In the genomic region with DNA sequence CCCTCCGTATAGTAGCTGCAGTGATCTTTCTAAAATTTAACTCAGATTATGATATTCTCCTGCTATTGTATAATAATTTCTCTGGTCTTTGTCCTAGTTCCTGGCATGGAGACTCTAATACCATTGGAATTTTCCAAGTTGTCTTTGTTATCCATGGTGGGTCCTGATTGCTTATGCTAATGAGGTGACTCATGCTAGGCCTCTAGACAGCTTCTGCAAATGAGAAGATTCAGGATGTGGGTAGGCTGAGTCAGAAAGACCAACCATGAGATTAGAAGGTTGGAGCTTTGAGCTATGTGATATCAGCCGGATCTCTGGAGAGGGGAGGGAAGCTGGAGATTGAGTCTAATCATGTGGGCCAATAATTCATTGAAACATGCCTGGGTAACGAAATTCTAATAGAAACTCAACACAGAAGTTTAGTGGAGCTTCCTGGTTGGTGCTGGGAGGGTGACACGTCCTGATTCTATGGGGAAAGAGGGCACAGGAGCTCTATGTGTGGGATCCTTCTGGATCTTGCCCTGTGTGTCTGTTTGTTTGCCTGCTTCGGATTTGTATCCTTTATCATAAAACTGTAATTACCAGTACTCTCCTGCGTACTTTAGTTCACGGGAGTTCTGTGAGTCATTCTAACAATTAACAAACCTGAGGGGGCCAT, we compare ENCODE assay signal across 8 cellular contexts.
A peak's percentile ranks its signal among the peaks of the same experiment; 100 is the strongest.
DNase-seq lines count a peak whose midpoint lies in the region; ATAC-seq and TF ChIP-seq lines count a peak whose summit lies in the region.

No MANE protein-coding gene starts in this region.

- peak overlapping the region in 2 of 11 experiments; percentile 5 to 18; a peak in 3 of 22 replicates for H3K9ac ChIP-seq in BLaER1 treated with 17β-estradiol and CSF1 and Interleukin-3, amounts not matched to agents 10 nM and 100 nM

- H3K4me3 Mint-ChIP-seq in activated T-helper 1 cell treated with anti-CD3 and anti-CD28 coated beads, Interleukin-12 subunit alpha, Interleukin-12 subunit beta, Interleukin-2, Interleukin-4 antibody, amounts not matched to agents 30 ng/mL and 10 ng/mL and 1 ng/mL, durations not matched to agents 14 hours and 24 hours and 36 hours, result peak overlapping the region; percentile 23

- no peaks in the 10 kb centered on the region for H4K20me1 ChIP-seq in BLaER1 treated with 17β-estradiol and CSF1 and Interleukin-3, amounts not matched to agents 10 nM and 100 nM

- no peaks in the 10 kb centered on the region for H3K9me3 ChIP-seq in BLaER1 treated with 17β-estradiol and CSF1 and Interleukin-3, amounts not matched to agents 10 nM and 100 nM (replicated peaks in 1 of 11)
- H3K9me3 ChIP-seq in lower lobe of right lung, result no peaks in the 10 kb centered on the region

- H3K4me2 ChIP-seq in BLaER1 treated with 17β-estradiol and CSF1 and Interleukin-3, amounts not matched to agents 10 nM and 100 nM, result peak overlapping the region in 7 of 11 experiments; percentile 32 to 89 (median 70); a peak in 13 of 22 replicates

- peak overlapping the region in 6 of 11 experiments; percentile 31 to 72 (median 40); a peak in 10 of 22 replicates for H3K27ac ChIP-seq in BLaER1 treated with 17β-estradiol and CSF1 and Interleukin-3, amounts not matched to agents 10 nM and 100 nM
- no peak overlapping the region for H3K27ac ChIP-seq in lower lobe of right lung

- H3K27me3 ChIP-seq in BLaER1 treated with 17β-estradiol and CSF1 and Interleukin-3, amounts not matched to agents 10 nM and 100 nM, result no peaks in the 10 kb centered on the region
- H3K27me3 ChIP-seq in lower lobe of right lung (ENCODE audit: low read depth), result no peaks in the 10 kb centered on the region

- no peaks in the 10 kb centered on the region for H3K36me3 ChIP-seq in BLaER1 treated with 17β-estradiol and CSF1 and Interleukin-3, amounts not matched to agents 10 nM and 100 nM
- H3K36me3 ChIP-seq in lower lobe of right lung, result no peaks in the 10 kb centered on the region

- ATAC-seq in lower lobe of right lung, result peak; percentile 49 to 83
- no peak for ATAC-seq in sciatic nerve

- H3K4me1 Mint-ChIP-seq in activated T-helper 1 cell treated with anti-CD3 and anti-CD28 coated beads, Interleukin-12 subunit alpha, Interleukin-12 subunit beta, Interleukin-2, Interleukin-4 antibody, amounts not matched to agents 30 ng/mL and 10 ng/mL and 1 ng/mL, durations not matched to agents 14 hours and 24 hours and 36 hours (ENCODE audit: low read depth), result peaks cover 29% of the 10 kb centered on the region

- peaks cover 2% of the 10 kb centered on the region for H3K36me3 Mint-ChIP-seq in activated T-helper 1 cell treated with anti-CD3 and anti-CD28 coated beads, Interleukin-12 subunit alpha, Interleukin-12 subunit beta, Interleukin-2, Interleukin-4 antibody, amounts not matched to agents 30 ng/mL and 10 ng/mL and 1 ng/mL, durations not matched to agents 14 hours and 24 hours and 36 hours (ENCODE audit: low read depth)

- H3K9me3 Mint-ChIP-seq in activated T-helper 1 cell treated with anti-CD3 and anti-CD28 coated beads, Interleukin-12 subunit alpha, Interleukin-12 subunit beta, Interleukin-2, Interleukin-4 antibody, amounts not matched to agents 30 ng/mL and 10 ng/mL and 1 ng/mL, durations not matched to agents 14 hours and 24 hours and 36 hours, result no peaks in the 10 kb centered on the region

- H3K4me1 ChIP-seq in BLaER1 treated with 17β-estradiol and CSF1 and Interleukin-3, amounts not matched to agents 10 nM and 100 nM, result peaks cover 13 to 64% (median 38%) of the 10 kb centered on the region in 10 experiments
- no peaks in the 10 kb centered on the region for H3K4me1 ChIP-seq in lower lobe of right lung

- H3K4me3 ChIP-seq in BLaER1 treated with 17β-estradiol and CSF1 and Interleukin-3, amounts not matched to agents 10 nM and 100 nM, result no peak overlapping the region
- no peak overlapping the region for H3K4me3 ChIP-seq in lower lobe of right lung

- no peak for TF ChIP-seq CTCF in lower lobe of right lung (IDR thresholded peaks at IDR 0.05)

- peaks cover 9% of the 10 kb centered on the region for H3K27me3 Mint-ChIP-seq in activated T-helper 1 cell treated with anti-CD3 and anti-CD28 coated beads, Interleukin-12 subunit alpha, Interleukin-12 subunit beta, Interleukin-2, Interleukin-4 antibody, amounts not matched to agents 30 ng/mL and 10 ng/mL and 1 ng/mL, durations not matched to agents 14 hours and 24 hours and 36 hours (ENCODE audit: insufficient read depth)

- peak; percentile 91 to 96 for DNase-seq in Kasumi-1 (lab: John Stamatoyannopoulos, UW)
- peak; percentile 11 for DNase-seq in activated T-helper 1 cell treated with anti-CD3 and anti-CD28 coated beads, Interleukin-12 subunit alpha, Interleukin-12 subunit beta, Interleukin-2, Interleukin-4 antibody, amounts not matched to agents 30 ng/mL and 10 ng/mL and 1 ng/mL, durations not matched to agents 14 hours and 24 hours and 36 hours (ENCODE audit: low spot score)
- DNase-seq in lower lobe of right lung, result no peak
- no peak for DNase-seq in NCI-H2171 (lab: John Stamatoyannopoulos, UW)
- DNase-seq in NCI-H1092 (lab: John Stamatoyannopoulos, UW), result no peak
- no peak for DNase-seq in D341Med (ENCODE audit: low spot score)
- no peak for DNase-seq in sciatic nerve (ENCODE audit: low spot score)

- intact Hi-C loops in activated T-helper 1 cell treated with anti-CD3 and anti-CD28 coated beads, Interleukin-12 subunit alpha, Interleukin-12 subunit beta, Interleukin-2, Interleukin-4 antibody, amounts not matched to agents 30 ng/mL and 10 ng/mL and 1 ng/mL, durations not matched to agents 14 hours and 24 hours and 36 hours (cut with micrococcal nuclease), result loop anchor here (2.0 kb wide), 2 partner anchors 44 to 80 kb away; no protein-coding TSS in a partner anchor
- intact Hi-C loops in lower lobe of right lung (cut with DNase I), result no loop called here
- intact Hi-C loops in sciatic nerve (cut with DNase I), result no loop called here

- no peak overlapping the region for H3K27ac Mint-ChIP-seq in activated T-helper 1 cell treated with anti-CD3 and anti-CD28 coated beads, Interleukin-12 subunit alpha, Interleukin-12 subunit beta, Interleukin-2, Interleukin-4 antibody, amounts not matched to agents 30 ng/mL and 10 ng/mL and 1 ng/mL, durations not matched to agents 14 hours and 24 hours and 36 hours

Comparison
In these comparisons a context has a peak if more than half of its experiments do, and no peak if none do; other contexts are left out.
1. DNase-seq: peak in Kasumi-1 (2 of 2) and activated T-helper 1 cell treated with anti-CD3 and anti-CD28 coated beads, Interleukin-12 subunit alpha, Interleukin-12 subunit beta, Interleukin-2, Interleukin-4 antibody, amounts not matched to agents 30 ng/mL and 10 ng/mL and 1 ng/mL, durations not matched to agents 14 hours and 24 hours and 36 hours (single experiment); none in lower lobe of right lung (single experiment), NCI-H2171 (single experiment), NCI-H1092 (single experiment), D341Med (single experiment) and sciatic nerve (single experiment).